Comparison of ENCODE assay signal across 8 cellular contexts in the genomic region with DNA sequence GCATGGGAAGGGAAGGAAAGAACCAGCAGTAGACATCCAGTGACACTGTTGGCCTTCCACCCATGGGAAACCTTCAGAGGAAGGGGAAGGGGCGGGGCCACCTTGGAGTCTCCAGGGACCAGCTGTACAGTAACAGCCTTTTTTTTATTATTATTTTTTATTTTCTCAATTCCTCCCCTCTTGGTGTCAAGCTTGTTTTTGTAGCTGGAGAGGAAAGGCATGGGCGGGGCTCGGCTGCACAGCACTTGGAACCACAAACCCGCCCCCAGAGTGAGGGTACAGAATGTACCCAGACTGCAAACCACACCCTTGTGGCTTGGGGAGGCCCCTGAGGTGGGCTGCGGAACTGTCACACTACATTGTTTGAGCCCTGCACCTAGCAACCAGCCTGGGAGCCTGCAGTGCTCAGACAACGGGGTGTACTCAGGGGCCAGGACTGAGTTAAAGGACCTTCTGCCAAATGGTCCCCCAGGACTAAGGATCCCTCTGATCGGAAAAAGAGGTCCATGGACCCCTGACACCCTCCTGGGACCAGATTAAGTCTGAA. TPM values are rescaled to one million over a fixed set of nuclear protein-coding genes. Genes with fewer than 3 reads are reported as not detected.
DNase-seq lines count a peak whose midpoint lies in the region; ATAC-seq and TF ChIP-seq lines count a peak whose summit lies in the region.

No MANE protein-coding gene starts in this region.

- peak overlapping the region in 3 of 4 donors; percentile 25 to 67 (median 40) for H3K4me3 ChIP-seq in gastrocnemius medialis

- peaks cover 18 to 24% of the 10 kb centered on the region in 2 donors for H3K4me1 ChIP-seq in gastrocnemius medialis

- in situ Hi-C loops in GM13976 (cut with MboI; ENCODE audit: low sequenced_read_pairs, unreplicated experiment), result no loop called here
- in situ Hi-C loops in gastrocnemius medialis (cut with MboI; ENCODE audit: low sequenced_read_pairs in 4 of 4), result loop anchor here (25.0 kb wide), 1 partner anchor 213 kb away; no protein-coding TSS in a partner anchor

- intact Hi-C loops in gastrocnemius medialis (cut with DNase I; ENCODE audit: low total_unique reads), result loop anchor here (1.0 kb wide), 1 partner anchor 103 kb away; the partner anchor contains the start of gene NCBP2L

- no peaks in the 10 kb centered on the region for H3K9me3 ChIP-seq in gastrocnemius medialis

- TF ChIP-seq CTCF in GM13976 (IDR thresholded peaks at IDR 0.05; ENCODE audit: borderline replicate concordance, control extremely low read depth, extremely low read depth, insufficient read depth, missing control alignments), result no peak
- peak in 1 of 5 experiments; percentile 8 for TF ChIP-seq CTCF in gastrocnemius medialis (IDR thresholded peaks at IDR 0.05 in 4 of 5, conservative IDR thresholded peaks at IDR 0.05 in 1 of 5)

- H3K27me3 ChIP-seq in gastrocnemius medialis, result no peaks in the 10 kb centered on the region

- no peaks in the 10 kb centered on the region for H3K36me3 ChIP-seq in gastrocnemius medialis

- peak in 1 of 2 donors; percentile 13 for TF ChIP-seq POLR2A in gastrocnemius medialis (IDR thresholded peaks at IDR 0.05)

- peak overlapping the region; percentile 89 to 94 (median 92) for H3K27ac ChIP-seq in gastrocnemius medialis

- DNase-seq in GM13976 (ENCODE audit: low spot score), result peak; percentile 76
- DNase-seq in NK-92 treated with Interleukin-12 subunit alpha and Interleukin-12 subunit beta, amount 100 ng/mL, for 24 hours (lab: John Stamatoyannopoulos, UW), result peak; percentile 76
- peak; percentile 86 for DNase-seq in activated CD8-positive, alpha-beta memory T cell treated with anti-CD3 and anti-CD28 coated beads, Interleukin-2, amount 50 U/mL, for 48 hours
- peak; percentile 95 for DNase-seq in fibroblast of gingiva (ENCODE audit: low read depth)
- peak; percentile 77 to 84 for DNase-seq in gastrocnemius medialis
- no peak for DNase-seq in NCI-H2107 (lab: John Stamatoyannopoulos, UW)
- no peak for DNase-seq in NCI-H510A (lab: John Stamatoyannopoulos, UW)

- ATAC-seq in HG02623 (IDR thresholded peaks at IDR 0.05; ENCODE audit: unreplicated experiment) (peak; percentile 84), gastrocnemius medialis (peak; percentile 23 to 49)

RNA-seq across cellular contexts. Expression of gene PRPS1, which starts 45.7 kb away (rescaled TPM):
- 10 to 100 TPM; 19.6 to 46.0 (median 30.9) TPM for total RNA-seq in gastrocnemius medialis

Comparison
In these comparisons a context has a peak if more than half of its experiments do, and no peak if none do; other contexts are left out.
1. DNase-seq: peak in GM13976 (single experiment), NK-92 treated with Interleukin-12 subunit alpha and Interleukin-12 subunit beta, amount 100 ng/mL, for 24 hours (single experiment), activated CD8-positive, alpha-beta memory T cell treated with anti-CD3 and anti-CD28 coated beads, Interleukin-2, amount 50 U/mL, for 48 hours (single experiment), fibroblast of gingiva (single experiment) and gastrocnemius medialis (2 of 2); none in NCI-H2107 (single experiment) and NCI-H510A (single experiment).